Comparison of ENCODE assay signal across 10 cellular contexts in genomic region chr7:127629268-127629854, GRCh38. TPM values are rescaled to one million over a fixed set of nuclear protein-coding genes. Genes with fewer than 3 reads are reported as not detected.
DNase-seq lines count a peak whose midpoint lies in the region; ATAC-seq and TF ChIP-seq lines count a peak whose summit lies in the region.
"Had no signal": no experiment of that assay in that cellular context is flagged by ENCODE, and none has a peak within 500 bp of the region (broad histone marks: within the 10 kb centered on the region; RNA-seq: fewer than 3 reads in every experiment).

No MANE protein-coding gene starts in this region.

- in situ Hi-C loops in astrocyte of the cerebellum (cut with HindIII; ENCODE audit: low sequenced_read_pairs), result no loop called here

- ATAC-seq in GM21619 (IDR thresholded peaks at IDR 0.05; ENCODE audit: unreplicated experiment) (peak; percentile 56), naive B cell (ENCODE audit: low read depth in 2 of 2) (peak; percentile 42 to 60)

- peaks cover 0 to 7% (median 5%) of the 10 kb centered on the region in 3 donors for H3K4me1 Mint-ChIP-seq in naive B cell

- peaks cover 0 to 9% (median 0%) of the 10 kb centered on the region in 7 donors for H3K9me3 Mint-ChIP-seq in naive B cell

- peak; percentile 12 for DNase-seq in DMS153 (lab: John Stamatoyannopoulos, UW)
- no peak for DNase-seq in DMS153 treated with DMSO at 0.1 percent for 48 hours (lab: John Stamatoyannopoulos, UW; ENCODE audit: unreplicated experiment)
- DNase-seq in NCI-H526 (lab: John Stamatoyannopoulos, UW), result peak; percentile 24 to 65
- DNase-seq in astrocyte of the cerebellum (ENCODE audit: low read depth), result no peak
- DNase-seq in naive B cell, result peak; percentile 19
- DNase-seq in epidermal melanocyte (ENCODE audit: insufficient read length, low spot score), result no peak
- no peak for DNase-seq in NCI-H524 treated with DMSO at 0.1 percent for 48 hours (lab: John Stamatoyannopoulos, UW)

- no peak overlapping the region for H3K4me3 ChIP-seq in astrocyte of the cerebellum (ENCODE audit: low read depth, low read length)
- H3K4me3 ChIP-seq: BLaER1 had no signal

- peaks cover 29 to 59% (median 29%) of the 10 kb centered on the region in 3 donors for H3K27me3 Mint-ChIP-seq in naive B cell

- H3K27ac Mint-ChIP-seq in naive B cell, result no peak overlapping the region

- peak; percentile 39 for TF ChIP-seq CTCF in astrocyte of the cerebellum (IDR thresholded peaks at IDR 0.05; ENCODE audit: low read depth, low read length, missing control alignments)

- no peaks in the 10 kb centered on the region for H3K36me3 Mint-ChIP-seq in naive B cell

- peak overlapping the region in 2 of 8 donors; percentile 30 to 37 for H3K4me3 Mint-ChIP-seq in naive B cell

RNA-seq across cellular contexts. Expression of gene PAX4, which starts 11.4 kb away (rescaled TPM):
- polyA plus RNA-seq in naive B cell (ENCODE audit: low read depth in 6 of 6), result not detected
- polyA plus RNA-seq: neural cell had no signal

RNA-seq across cellular contexts. Expression of gene SND1, which starts 22.6 kb away (rescaled TPM):
- 10 to 100 TPM; 50.6 to 83.1 (median 74.2) TPM for polyA plus RNA-seq in naive B cell (ENCODE audit: low read depth in 6 of 6)

RNA-seq across cellular contexts. Expression of gene FSCN3, which starts 35.8 kb away (rescaled TPM):
- under 1 TPM in 2 of 6 donors, not detected in 4; 0.52 to 0.71 TPM for polyA plus RNA-seq in naive B cell (ENCODE audit: low read depth in 6 of 6)

RNA-seq across cellular contexts. Expression of gene ARF5, which starts 41.1 kb away (rescaled TPM):
- 100 to 1,000 TPM; 126 to 152 (median 146) TPM for polyA plus RNA-seq in naive B cell (ENCODE audit: low read depth in 6 of 6)

RNA-seq across cellular contexts. Expression of gene GCC1, which starts 44.0 kb away (rescaled TPM):
- 10 to 100 TPM in 5 of 6 donors, 1 to 10 TPM in 1; 9.3 to 25.3 (median 15.9) TPM for polyA plus RNA-seq in naive B cell (ENCODE audit: low read depth in 6 of 6)

Comparison
In these comparisons a context has a peak if more than half of its experiments do, and no peak if none do; other contexts are left out.
1. DNase-seq: peak in DMS153 (single experiment), NCI-H526 (2 of 2) and naive B cell (single experiment); none in DMS153 treated with DMSO at 0.1 percent for 48 hours (single experiment), astrocyte of the cerebellum (single experiment), epidermal melanocyte (single experiment) and NCI-H524 treated with DMSO at 0.1 percent for 48 hours (single experiment).